1 cellular context compared by ENCODE assay signal in genomic region chr6:148251286-148251685, GRCh38.
TF ChIP-seq lines count a peak whose summit lies in the region.

No MANE protein-coding gene starts in this region.

TF ChIP-seq in GM23338, 12 proteins besides CTCF, POLR2A, EP300 and RAD21 (continued from another document):
- TF ChIP-seq CREB1 (CRISPR knock-in tag; IDR thresholded peaks at IDR 0.05; ENCODE audit: low read depth) (no peak), STAT1 (IDR thresholded peaks at IDR 0.05; ENCODE audit: unreplicated experiment) (no peak), EZH2 (IDR thresholded peaks at IDR 0.05; ENCODE audit: low read depth, unreplicated experiment) (no peak), ZNF331 (CRISPR knock-in tag; IDR thresholded peaks at IDR 0.05; ENCODE audit: low read depth) (no peak), POLR2AphosphoS5 (IDR thresholded peaks at IDR 0.05; ENCODE audit: low read depth) (no peak), NANOG (IDR thresholded peaks at IDR 0.05; ENCODE audit: borderline replicate concordance) (no peak), ZNF114 (CRISPR knock-in tag; IDR thresholded peaks at IDR 0.05) (no peak)
- TF ChIP-seq, protein P1, sequence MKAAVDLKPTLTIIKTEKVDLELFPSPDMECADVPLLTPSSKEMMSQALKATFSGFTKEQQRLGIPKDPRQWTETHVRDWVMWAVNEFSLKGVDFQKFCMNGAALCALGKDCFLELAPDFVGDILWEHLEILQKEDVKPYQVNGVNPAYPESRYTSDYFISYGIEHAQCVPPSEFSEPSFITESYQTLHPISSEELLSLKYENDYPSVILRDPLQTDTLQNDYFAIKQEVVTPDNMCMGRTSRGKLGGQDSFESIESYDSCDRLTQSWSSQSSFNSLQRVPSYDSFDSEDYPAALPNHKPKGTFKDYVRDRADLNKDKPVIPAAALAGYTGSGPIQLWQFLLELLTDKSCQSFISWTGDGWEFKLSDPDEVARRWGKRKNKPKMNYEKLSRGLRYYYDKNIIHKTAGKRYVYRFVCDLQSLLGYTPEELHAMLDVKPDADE (IDR thresholded peaks at IDR 0.05), result no peak
- TF ChIP-seq, protein P2, sequence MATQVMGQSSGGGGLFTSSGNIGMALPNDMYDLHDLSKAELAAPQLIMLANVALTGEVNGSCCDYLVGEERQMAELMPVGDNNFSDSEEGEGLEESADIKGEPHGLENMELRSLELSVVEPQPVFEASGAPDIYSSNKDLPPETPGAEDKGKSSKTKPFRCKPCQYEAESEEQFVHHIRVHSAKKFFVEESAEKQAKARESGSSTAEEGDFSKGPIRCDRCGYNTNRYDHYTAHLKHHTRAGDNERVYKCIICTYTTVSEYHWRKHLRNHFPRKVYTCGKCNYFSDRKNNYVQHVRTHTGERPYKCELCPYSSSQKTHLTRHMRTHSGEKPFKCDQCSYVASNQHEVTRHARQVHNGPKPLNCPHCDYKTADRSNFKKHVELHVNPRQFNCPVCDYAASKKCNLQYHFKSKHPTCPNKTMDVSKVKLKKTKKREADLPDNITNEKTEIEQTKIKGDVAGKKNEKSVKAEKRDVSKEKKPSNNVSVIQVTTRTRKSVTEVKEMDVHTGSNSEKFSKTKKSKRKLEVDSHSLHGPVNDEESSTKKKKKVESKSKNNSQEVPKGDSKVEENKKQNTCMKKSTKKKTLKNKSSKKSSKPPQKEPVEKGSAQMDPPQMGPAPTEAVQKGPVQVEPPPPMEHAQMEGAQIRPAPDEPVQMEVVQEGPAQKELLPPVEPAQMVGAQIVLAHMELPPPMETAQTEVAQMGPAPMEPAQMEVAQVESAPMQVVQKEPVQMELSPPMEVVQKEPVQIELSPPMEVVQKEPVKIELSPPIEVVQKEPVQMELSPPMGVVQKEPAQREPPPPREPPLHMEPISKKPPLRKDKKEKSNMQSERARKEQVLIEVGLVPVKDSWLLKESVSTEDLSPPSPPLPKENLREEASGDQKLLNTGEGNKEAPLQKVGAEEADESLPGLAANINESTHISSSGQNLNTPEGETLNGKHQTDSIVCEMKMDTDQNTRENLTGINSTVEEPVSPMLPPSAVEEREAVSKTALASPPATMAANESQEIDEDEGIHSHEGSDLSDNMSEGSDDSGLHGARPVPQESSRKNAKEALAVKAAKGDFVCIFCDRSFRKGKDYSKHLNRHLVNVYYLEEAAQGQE (IDR thresholded peaks at IDR 0.05; ENCODE audit: unreplicated experiment), result no peak
